ENCODE assay signal across 8 cellular contexts in the genomic region with DNA sequence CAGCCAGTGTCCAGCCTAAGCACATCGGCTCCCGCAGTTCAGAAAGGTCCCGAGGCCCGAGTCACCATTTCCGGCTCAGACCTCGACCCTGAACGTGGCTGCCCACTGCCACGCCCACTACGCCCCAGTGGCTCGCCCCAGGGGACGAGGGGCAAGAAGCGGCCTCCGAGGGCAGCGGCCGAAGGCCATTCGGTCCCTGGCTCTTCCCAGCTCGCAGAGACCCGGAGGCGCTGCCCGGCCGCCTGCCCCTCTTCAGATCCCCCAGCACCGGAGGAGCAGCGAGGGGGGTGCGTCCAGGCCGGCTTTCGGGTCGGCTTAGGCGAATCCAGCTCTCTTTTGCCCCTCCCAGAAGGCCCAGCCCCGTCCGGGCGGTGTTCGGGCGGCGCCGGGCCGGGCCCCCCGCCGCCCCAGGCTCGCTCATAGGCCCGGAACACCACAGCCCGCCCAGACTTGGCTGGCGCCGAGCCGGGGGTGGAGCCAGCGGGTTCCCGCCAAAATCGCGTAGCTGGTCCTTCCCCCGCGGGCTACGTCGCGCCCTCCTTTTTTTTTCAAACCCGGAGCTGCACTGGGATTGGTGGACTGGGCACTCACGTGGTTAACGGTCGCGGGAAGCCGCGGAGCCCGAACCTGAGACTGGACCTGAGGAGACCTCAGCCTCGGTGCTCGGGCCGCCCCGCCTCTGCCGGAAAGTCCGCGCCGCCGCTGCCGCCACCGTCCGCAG. TPM values are rescaled to one million over a fixed set of nuclear protein-coding genes. Genes with fewer than 3 reads are reported as not detected.
A peak's percentile ranks its signal among the peaks of the same experiment; 100 is the strongest.
DNase-seq lines count a peak whose midpoint lies in the region; ATAC-seq, FAIRE-seq and TF ChIP-seq lines count a peak whose summit lies in the region.

A gene (plus strand): TSS at position 617 of the 721 bp plus-strand sequence. CDS start 264 bp downstream, outside the sequence.

- in situ Hi-C loops in Caki2 (cut with HindIII; ENCODE audit: low pct_unique_long_range_greater_than_20kb, low sequenced_read_pairs): no loop called here

- peaks cover 5 to 14% (median 11%) of the 10 kb centered on the region in 4 experiments for H3K4me1 ChIP-seq in H1 (replicated peaks in 1 of 4; ENCODE audit: control insufficient read depth in 3 of 4, insufficient read depth in 4 of 4, low read length in 3 of 4)
- H3K4me1 ChIP-seq in mesenchymal stem cell (ENCODE audit: control insufficient read depth, insufficient read depth, low read depth, low read length): peaks cover 11% of the 10 kb centered on the region

- POLR2A ChIA-PET in H1 (lab: Charles Lee; ENCODE audit: partially characterized antibody): interaction anchor here (0.7 to 4.2 kb wide), 27 partner anchors 10 to 779 kb away, joined by 3 to 30 read pairs (median 4); a partner anchor contains a TSS

- CTCF ChIA-PET in H1 (lab: Charles Lee; ENCODE audit: partially characterized antibody): interaction anchor here (0.7 to 2.0 kb wide), 6 partner anchors 38 to 175 kb away, joined by 3 to 11 read pairs (median 4); no protein-coding TSS in a partner anchor

- peak; percentile 100 for DNase-seq in Caki2 (ENCODE audit: low read depth)
- peak in 75 of 76 experiments; percentile 58 to 99 (median 97) for DNase-seq in HUDEP-2 (lab: John Stamatoyannopoulos, UW; ENCODE audit: unreplicated experiment in 76 of 76)
- DNase-seq in NOMO-1 treated with dmso at 0.1 percent for 144 hours (lab: John Stamatoyannopoulos, UW; ENCODE audit: unreplicated experiment): peak; percentile 95
- peak; percentile 93 to 97 (median 94) for DNase-seq in activated CD8-positive, alpha-beta memory T cell treated with anti-CD3 and anti-CD28 coated beads for 48 hours (ENCODE audit: low read depth in 2 of 3, low spot score in 2 of 3)
- peak; percentile 97 to 99 for DNase-seq in H1 (ENCODE audit: low read depth in 1 of 2, low spot score in 2 of 2)
- peak; percentile 98 for DNase-seq in mesenchymal stem cell
- peak; percentile 95 for DNase-seq in stimulated activated CD8-positive, alpha-beta memory T cell treated with anti-CD3 and anti-CD28 coated beads, Interleukin-12 subunit alpha, Interleukin-12 subunit beta, amount 100 ng/mL, for 24 hours (ENCODE audit: extremely low read depth)

- no peak for FAIRE-seq in H1 (lab: Jason Lieb, UNC)

- peaks cover 28 to 45% of the 10 kb centered on the region in 2 experiments for H3K79me2 ChIP-seq in H1 (ENCODE audit: control insufficient read depth in 1 of 2, insufficient read depth in 2 of 2, low read length in 2 of 2)

- H2AK5ac ChIP-seq in H1 (ENCODE audit: low read depth, low read length) (no peak within 1 kb of the TSS), mesenchymal stem cell (ENCODE audit: low read length, severe bottlenecking) (peak within 1 kb of the TSS; percentile 16)

- H3K56ac ChIP-seq in H1 (replicated peaks; ENCODE audit: insufficient read length, low read depth, low read length): peak within 1 kb of the TSS; percentile 65

- H3K9me3 ChIP-seq in H1 (ENCODE audit: insufficient read depth in 2 of 2, low read depth in 1 of 2, low read length in 1 of 2) (no peaks in the 10 kb centered on the region), mesenchymal stem cell (ENCODE audit: control insufficient read depth, low read length) (no peaks in the 10 kb centered on the region)

- TF ChIP-seq POLR2A in H1 (IDR thresholded peaks at IDR 0.05; ENCODE audit: control extremely low read depth in 1 of 2, low read depth in 2 of 2, low read length in 2 of 2): peak; percentile 74 to 86

- peak within 1 kb of the TSS; percentile 80 to 93 (median 84) for H3K4me3 ChIP-seq in H1 (ENCODE audit: extremely low read depth in 1 of 4, insufficient read depth in 2 of 4, low read depth in 3 of 4, low read length in 4 of 4)
- H3K4me3 ChIP-seq in mesenchymal stem cell (ENCODE audit: insufficient read depth in 1 of 2, low read depth in 1 of 2, low read length in 2 of 2): peak within 1 kb of the TSS; percentile 84 to 97

- H3K79me1 ChIP-seq in H1 (ENCODE audit: low read depth, low read length) (no peaks in the 10 kb centered on the region), mesenchymal stem cell (replicated peaks; ENCODE audit: low read length, poor library complexity, severe bottlenecking) (peaks cover 4% of the 10 kb centered on the region)

- peak within 1 kb of the TSS; percentile 93 for H4K5ac ChIP-seq in H1 (ENCODE audit: insufficient read length, low read depth, low read length)

- WGBS in H1 (ENCODE audit: extremely low coverage in 1 of 2, insufficient coverage in 1 of 2, insufficient read length in 1 of 2, insufficient replicate concordance in 2 of 2, low coverage in 1 of 2, low lambda C conversion rate in 2 of 2, missing lambda C conversion rate in 1 of 2), 2 experiments: 1% methylated on average over 63 of the region's 73 CpGs; no CpG with 5 or more reads in 1 of the 2 experiments
- WGBS in mesenchymal stem cell: under 1% methylated on average over 68 of the region's 73 CpGs

- H3K9ac ChIP-seq in H1 (replicated peaks in 1 of 4; ENCODE audit: extremely low read depth in 1 of 4, low read depth in 3 of 4, low read length in 3 of 4): peak within 1 kb of the TSS; percentile 86 to 98 (median 92)
- H3K9ac ChIP-seq in mesenchymal stem cell (ENCODE audit: low read length): peak within 1 kb of the TSS; percentile 98

- H2BK12ac ChIP-seq in H1 (ENCODE audit: low read depth, low read length): no peak within 1 kb of the TSS; the same call in 1 of the 2 replicates
- peak within 1 kb of the TSS in 1 of 2 experiments; percentile 78 for H2BK12ac ChIP-seq in mesenchymal stem cell (ENCODE audit: low read length in 2 of 2)

- H4K8ac ChIP-seq in H1 (ENCODE audit: extremely low read depth, insufficient read depth, low read length) (peak within 1 kb of the TSS; percentile 95), mesenchymal stem cell (ENCODE audit: low read length) (peak within 1 kb of the TSS; percentile 98)

- H2BK120ac ChIP-seq in H1 (replicated peaks; ENCODE audit: low read depth, low read length) (no peak within 1 kb of the TSS), mesenchymal stem cell (ENCODE audit: low read depth, low read length) (peak within 1 kb of the TSS; percentile 93)

- H2BK5ac ChIP-seq in H1 (ENCODE audit: low read depth, low read length) (peak within 1 kb of the TSS; percentile 91), mesenchymal stem cell (ENCODE audit: low read depth, low read length, poor library complexity, severe bottlenecking) (peak within 1 kb of the TSS; percentile 95)

- H3K4me2 ChIP-seq in H1 (ENCODE audit: insufficient read depth in 1 of 2, low read depth in 2 of 2, low read length in 2 of 2) (peak within 1 kb of the TSS; percentile 88 to 96), mesenchymal stem cell (ENCODE audit: low read length, poor library complexity, severe bottlenecking) (peak within 1 kb of the TSS; percentile 96)

- H2BK20ac ChIP-seq in H1 (ENCODE audit: low read length): no peak within 1 kb of the TSS

- H2BK15ac ChIP-seq in H1 (ENCODE audit: low read length): no peak within 1 kb of the TSS
- H2BK15ac ChIP-seq in mesenchymal stem cell (ENCODE audit: low read depth, poor library complexity, severe bottlenecking): peak within 1 kb of the TSS; percentile 93

- H3K27ac ChIP-seq in H1 (ENCODE audit: low read depth, low read length): peak within 1 kb of the TSS; percentile 92
- peak within 1 kb of the TSS; percentile 98 for H3K27ac ChIP-seq in mesenchymal stem cell (ENCODE audit: low read length, poor library complexity, severe bottlenecking)

- peaks cover 6% of the 10 kb centered on the region for H3K23me2 ChIP-seq in H1 (ENCODE audit: low read depth, low read length)

- H3K23ac ChIP-seq in H1 (ENCODE audit: insufficient read length) (no peak within 1 kb of the TSS), mesenchymal stem cell (ENCODE audit: low read length in 2 of 2) (peak within 1 kb of the TSS; percentile 60 to 89)

- H3K18ac ChIP-seq in H1 (ENCODE audit: extremely low read depth, low read length): peak within 1 kb of the TSS; percentile 64
- peak within 1 kb of the TSS; percentile 94 to 98 for H3K18ac ChIP-seq in mesenchymal stem cell (ENCODE audit: low read depth in 1 of 2, low read length in 2 of 2)

- peaks cover 6 to 27% (median 19%) of the 10 kb centered on the region in 4 experiments for H3K36me3 ChIP-seq in H1 (ENCODE audit: control insufficient read depth in 2 of 4, insufficient read depth in 4 of 4, low read length in 3 of 4)
- peaks cover 0 to 14% of the 10 kb centered on the region in 2 experiments for H3K36me3 ChIP-seq in mesenchymal stem cell (ENCODE audit: control insufficient read depth in 1 of 2, insufficient read depth in 2 of 2, low read depth in 1 of 2, low read length in 2 of 2)

- H3K14ac ChIP-seq in H1 (ENCODE audit: insufficient read length): no peak within 1 kb of the TSS
- peak within 1 kb of the TSS in 1 of 2 experiments; percentile 93 for H3K14ac ChIP-seq in mesenchymal stem cell (ENCODE audit: low read length in 2 of 2)

- peaks cover 10 to 12% of the 10 kb centered on the region in 2 experiments for H4K20me1 ChIP-seq in H1 (replicated peaks in 1 of 2; ENCODE audit: control insufficient read depth in 1 of 2, insufficient read depth in 2 of 2, low read length in 2 of 2)

- no peak for TF ChIP-seq CTCF in H1 (IDR thresholded peaks at IDR 0.05; ENCODE audit: control extremely low read depth in 1 of 3, insufficient read depth in 1 of 3, low read depth in 1 of 3, low read length in 3 of 3)

- peak within 1 kb of the TSS; percentile 28 for H3K4ac ChIP-seq in H1 (replicated peaks; ENCODE audit: insufficient read length, low read depth, low read length)
- H3K4ac ChIP-seq in mesenchymal stem cell (ENCODE audit: low read depth in 1 of 2, low read length in 2 of 2): peak within 1 kb of the TSS; percentile 91 to 94

- H4K91ac ChIP-seq in H1 (replicated peaks; ENCODE audit: insufficient read length, low read length) (peak within 1 kb of the TSS; percentile 87), mesenchymal stem cell (ENCODE audit: low read length) (peak within 1 kb of the TSS; percentile 68)

- no peak within 1 kb of the TSS for H2AFZ ChIP-seq in H1 (ENCODE audit: low read length)
- peak within 1 kb of the TSS; percentile 98 for H2AFZ ChIP-seq in mesenchymal stem cell (ENCODE audit: low read depth, low read length)

- no peak for TF ChIP-seq RAD21 in H1 (IDR thresholded peaks at IDR 0.05 in 1 of 2, conservative IDR thresholded peaks at IDR 0.05 in 1 of 2; ENCODE audit: low read depth in 2 of 2, low read length in 2 of 2)

- TF ChIP-seq EP300 in H1 (IDR thresholded peaks at IDR 0.05; ENCODE audit: borderline replicate concordance in 1 of 2, low read depth in 2 of 2, low read length in 2 of 2): 0 out of 3 replicates have a peak, but pooled peaks of 1 of the 2 experiments have one; percentile 8

- peak; percentile 79 for ATAC-seq in GM21390 (IDR thresholded peaks at IDR 0.05; ENCODE audit: unreplicated experiment)

- H3K27me3 ChIP-seq in H1 (replicated peaks in 1 of 4; ENCODE audit: control insufficient read depth in 3 of 4, extremely low read depth in 1 of 4, insufficient read depth in 3 of 4, low read length in 3 of 4) (no peaks in the 10 kb centered on the region), mesenchymal stem cell (ENCODE audit: control insufficient read depth in 1 of 2, insufficient read depth in 1 of 2, low read length in 2 of 2) (no peaks in the 10 kb centered on the region)

RNA-seq across cellular contexts. Expression of the gene that starts here (rescaled TPM):
- total RNA-seq in Caki2 (2014; rRNA removed; shearing (Covaris generic); ENCODE audit: low replicate concordance): 80.6 and 104 TPM in 2 replicates
- total RNA-seq in H1 (2021; fragmentation: NEBNext Ultra II Directional; extraction: Animal tissue kit (Norgen Biotek cat#: 25700)): 115 and 120 TPM in 2 replicates
- polyA plus RNA-seq in H1 (2011; rRNA removed): 22.6 and 40.8 TPM in 2 replicates
- polyA plus RNA-seq in H1 (2011; cell fraction: cytosol; rRNA removed): 49.2 TPM
- 21.5 TPM for polyA plus RNA-seq in H1 (2011; cell fraction: nucleus; rRNA removed)
- 55.4 to 89.1 TPM (median 63.7 TPM) in 4 replicates for polyA plus RNA-seq in H1 (2012, experiment 1 of 2)
- polyA plus RNA-seq in H1 (2012, experiment 2 of 2): 19.5 TPM
- 55.2 TPM for polyA plus RNA-seq in H1 (2013, experiment 1 of 2)
- polyA plus RNA-seq in H1 (2013, experiment 2 of 2): 53.3 TPM
- 48.9 and 53.0 TPM in 2 replicates for polyA minus RNA-seq in H1 (2011; rRNA and poly(A)+ RNA removed)
- polyA minus RNA-seq in H1 (2011; cell fraction: cytosol; rRNA and poly(A)+ RNA removed): 37.4 TPM
- polyA minus RNA-seq in H1 (2011; cell fraction: nucleus; rRNA and poly(A)+ RNA removed): 91.8 TPM
- polyA plus RNA-seq in mesenchymal stem cell (2013, experiment 1 of 2): 7.5 TPM
- 7.5 TPM for polyA plus RNA-seq in mesenchymal stem cell (2013, experiment 2 of 2)

Comparison
In these comparisons a context has a peak if more than half of its experiments do, and no peak if none do; other contexts are left out.
1. Peak in every context shown above with its lines: DNase-seq, ATAC-seq, H3K4me3 ChIP-seq and H3K27ac ChIP-seq.